8 cellular contexts compared by ENCODE assay signal in genomic region chr16:527015-527903, GRCh38. TPM values are rescaled to one million over a fixed set of nuclear protein-coding genes. Genes with fewer than 3 reads are reported as not detected.
A peak's percentile ranks its signal among the peaks of the same experiment; 100 is the strongest.
DNase-seq lines count a peak whose midpoint lies in the region; ATAC-seq and TF ChIP-seq lines count a peak whose summit lies in the region.

Gene CAPN15, plus strand, starts transcription at chr16:527712. Its CDS starts 19,127 bp downstream, at chr16:546839.

- peak; percentile 78 for DNase-seq in GM04504 (ENCODE audit: low read depth)
- peak; percentile 83 for DNase-seq in HFFc6
- peak; percentile 87 for DNase-seq in NB4 (ENCODE audit: low read depth)
- DNase-seq in SKM-1 (lab: John Stamatoyannopoulos, UW; ENCODE audit: unreplicated experiment), result peak; percentile 84
- DNase-seq in activated naive CD4-positive, alpha-beta T cell treated with anti-CD3 and anti-CD28 coated beads, Interleukin-2, amount 50 U/mL, for 72 hours (ENCODE audit: low spot score in 2 of 2), result peak; percentile 89 to 92
- peak; percentile 87 for DNase-seq in glomerular visceral epithelial cell (ENCODE audit: extremely low spot score)
- DNase-seq in ovary, result peak; percentile 89 to 93 (median 91)

- no peaks in the 10 kb centered on the region for H3K9me3 Mint-ChIP-seq in HFFc6
- H3K9me3 Mint-ChIP-seq in activated naive CD4-positive, alpha-beta T cell treated with anti-CD3 and anti-CD28 coated beads, Interleukin-2, amount 50 U/mL, for 72 hours, result no peaks in the 10 kb centered on the region

- H3K27me3 ChIP-seq in ovary (no peaks in the 10 kb centered on the region), thymus (ENCODE audit: control insufficient read depth, insufficient read depth) (no peaks in the 10 kb centered on the region)

- peak within 1 kb of the TSS; percentile 96 for H3K4me3 Mint-ChIP-seq in HFFc6

- peaks cover 8% of the 10 kb centered on the region for H3K36me3 Mint-ChIP-seq in HFFc6 (ENCODE audit: low read depth)
- H3K36me3 Mint-ChIP-seq in activated naive CD4-positive, alpha-beta T cell treated with anti-CD3 and anti-CD28 coated beads, Interleukin-2, amount 50 U/mL, for 72 hours, result peaks cover 11 to 12% of the 10 kb centered on the region in 2 donors

- H3K4me3 ChIP-seq in NB4 (ENCODE audit: low read depth, low read length) (peak within 1 kb of the TSS; percentile 79), ovary (peak within 1 kb of the TSS; percentile 59), thymus (ENCODE audit: low read length) (peak within 1 kb of the TSS; percentile 87)

- H3K9me3 ChIP-seq in ovary (no peaks in the 10 kb centered on the region), thymus (ENCODE audit: control insufficient read depth) (no peaks in the 10 kb centered on the region)

- 0 to 1% (median 0%) methylated on average over 82 to 129 of the region's 129 CpGs for WGBS in ovary, 3 donors
- under 1% methylated on average over 129 of the region's 129 CpGs for WGBS in thymus

- TF ChIP-seq CTCF in HFFc6 (IDR thresholded peaks at IDR 0.05) (peak; percentile 21; the same call in 1 of the 2 replicates), NB4 (IDR thresholded peaks at IDR 0.05; ENCODE audit: low read depth, low read length) (no peak), ovary (IDR thresholded peaks at IDR 0.05) (peak in 1 of 3 donors; percentile 76)

- ATAC-seq in activated naive CD4-positive, alpha-beta T cell treated with anti-CD3 and anti-CD28 coated beads, Interleukin-2, amount 50 U/mL, for 72 hours, result peak; percentile 76 to 79

- peaks cover 14% of the 10 kb centered on the region for H3K27me3 Mint-ChIP-seq in HFFc6 (ENCODE audit: insufficient read depth)

- H3K36me3 ChIP-seq in ovary (no peaks in the 10 kb centered on the region), thymus (ENCODE audit: control insufficient read depth, insufficient read depth) (no peaks in the 10 kb centered on the region)

- H3K4me1 ChIP-seq in ovary (ENCODE audit: insufficient read depth) (peaks cover 20% of the 10 kb centered on the region), thymus (ENCODE audit: control insufficient read depth, insufficient read depth, low read length) (peaks cover 16% of the 10 kb centered on the region)

- no peak for TF ChIP-seq EP300 in ovary (IDR thresholded peaks at IDR 0.05)

- TF ChIP-seq POLR2A in NB4 (IDR thresholded peaks at IDR 0.05; ENCODE audit: extremely low read depth, insufficient read length) (peak; percentile 43), ovary (IDR thresholded peaks at IDR 0.05) (peak; percentile 95)

- intact Hi-C loops in ovary (cut with DNase I), result loop anchor here in 2 of 4 donors (1.0 to 10.0 kb wide), 2 partner anchors 101 to 1158 kb away; no protein-coding TSS in a partner anchor

- peak within 1 kb of the TSS; percentile 92 to 100 for H3K27ac ChIP-seq in ovary
- peak within 1 kb of the TSS; percentile 98 for H3K27ac ChIP-seq in thymus (ENCODE audit: low read depth)

- peaks cover 39% of the 10 kb centered on the region for H3K4me1 Mint-ChIP-seq in HFFc6 (ENCODE audit: low read depth)

- H3K27ac Mint-ChIP-seq in HFFc6, result peak within 1 kb of the TSS; percentile 98
- peak within 1 kb of the TSS; percentile 96 to 100 for H3K27ac Mint-ChIP-seq in activated naive CD4-positive, alpha-beta T cell treated with anti-CD3 and anti-CD28 coated beads, Interleukin-2, amount 50 U/mL, for 72 hours

RNA-seq across cellular contexts. Expression of gene CAPN15, which starts in this region (rescaled TPM):
- total RNA-seq in HFFc6 (2021; fragmentation: NEBNext Ultra II Directional; extraction: Animal tissue kit (Norgen Biotek cat#: 25700)), result 10 to 100 TPM; 35.3 to 41.4 (median 40.2) TPM
- 10 to 100 TPM; 55.5 to 76.5 TPM for total RNA-seq in activated naive CD4-positive, alpha-beta T cell treated with anti-CD3 and anti-CD28 coated beads, Interleukin-2, amount 50 U/mL, for 72 hours
- total RNA-seq in ovary, result 10 to 100 TPM; 16.9 to 38.9 (median 30.5) TPM
- 10 to 100 TPM in 1 of 2 donors, 1 to 10 TPM in 1; 1.6 to 19.4 TPM for polyA plus RNA-seq in ovary
- 40.4 TPM for polyA plus RNA-seq in thymus

Comparison
In these comparisons a context has a peak if more than half of its experiments do, and no peak if none do; other contexts are left out.
1. Peak in every context shown above with its lines: DNase-seq, ATAC-seq, H3K4me3 ChIP-seq and H3K27ac ChIP-seq.